8 cellular contexts compared by ENCODE assay signal in the genomic region with DNA sequence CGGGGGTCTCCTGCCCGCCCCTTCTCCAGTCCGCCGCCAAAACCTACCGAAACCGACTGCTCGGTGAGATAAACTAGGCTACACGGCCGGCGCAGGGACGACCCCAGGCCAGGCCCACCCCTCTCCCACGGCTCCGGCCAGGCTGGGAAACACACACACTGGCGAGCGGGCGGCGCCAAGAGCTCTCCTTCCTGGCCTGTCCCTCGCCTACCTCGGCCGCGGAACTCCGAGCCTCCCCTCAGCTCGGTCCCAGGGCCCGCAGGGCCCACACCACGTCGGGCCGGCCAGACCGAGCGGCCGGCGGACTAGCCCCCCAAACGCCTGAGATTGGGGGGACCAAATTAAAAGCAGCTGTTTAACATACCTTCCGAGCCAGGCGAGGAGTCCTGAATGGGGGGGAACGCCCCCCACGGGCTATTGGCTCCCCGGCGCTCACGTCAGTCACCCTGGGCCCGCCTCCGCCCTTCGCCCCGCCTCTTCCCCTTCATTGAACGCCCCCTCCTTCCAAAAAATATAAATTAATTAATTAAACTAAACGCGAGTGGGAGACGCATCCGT.
DNase-seq lines count a peak whose midpoint lies in the region; ATAC-seq lines count a peak whose summit lies in the region.

No MANE protein-coding gene starts in this region.

- peaks cover 20 to 27% of the 10 kb centered on the region in 2 donors for H3K4me1 Mint-ChIP-seq in effector memory CD8-positive, alpha-beta T cell (ENCODE audit: low read depth in 2 of 2)
- H3K4me1 Mint-ChIP-seq in memory B cell: peaks cover 18% of the 10 kb centered on the region

- peak overlapping the region; percentile 97 for H3K27ac Mint-ChIP-seq in effector memory CD8-positive, alpha-beta T cell
- peak overlapping the region; percentile 99 for H3K27ac Mint-ChIP-seq in memory B cell

- no peaks in the 10 kb centered on the region for H3K9me3 Mint-ChIP-seq in effector memory CD8-positive, alpha-beta T cell
- no peaks in the 10 kb centered on the region for H3K9me3 Mint-ChIP-seq in memory B cell

- H3K4me3 Mint-ChIP-seq in effector memory CD8-positive, alpha-beta T cell: peak overlapping the region; percentile 99
- peak overlapping the region; percentile 88 for H3K4me3 Mint-ChIP-seq in memory B cell

- DNase-seq in NT2/D1 (ENCODE audit: low read depth, low spot score) (no peak), memory B cell (ENCODE audit: low spot score in 2 of 2) (peak; percentile 81 to 83)
- DNase-seq in activated CD8-positive, alpha-beta memory T cell treated with anti-CD3 and anti-CD28 coated beads, Interleukin-2, amount 50 U/mL, for 1 hour (ENCODE audit: extremely low read depth): peak; percentile 63
- peak; percentile 84 to 88 (median 88) for DNase-seq in effector memory CD8-positive, alpha-beta T cell
- DNase-seq in stimulated activated CD4-positive, alpha-beta T cell treated with anti-CD3 and anti-CD28 coated beads, TNF-alpha, amount 100 ng/mL, for 48 hours (ENCODE audit: low read depth in 3 of 3): peak; percentile 73 to 94 (median 73)

- no peaks in the 10 kb centered on the region for H3K9me3 ChIP-seq in BLaER1 treated with 17β-estradiol and CSF1 and Interleukin-3, amounts not matched to agents 10 nM and 100 nM (replicated peaks in 1 of 11)
- H3K9me3 ChIP-seq in NT2/D1 (ENCODE audit: insufficient read depth, low read length): no peaks in the 10 kb centered on the region

- H3K4me2 ChIP-seq in BLaER1 treated with 17β-estradiol and CSF1 and Interleukin-3, amounts not matched to agents 10 nM and 100 nM: peak overlapping the region; percentile 82 to 97 (median 91)

- no peaks in the 10 kb centered on the region for H3K36me3 ChIP-seq in BLaER1 treated with 17β-estradiol and CSF1 and Interleukin-3, amounts not matched to agents 10 nM and 100 nM
- H3K36me3 ChIP-seq in NT2/D1 (ENCODE audit: insufficient read depth, insufficient read length, low read length): no peaks in the 10 kb centered on the region

- no peaks in the 10 kb centered on the region for H3K27me3 Mint-ChIP-seq in effector memory CD8-positive, alpha-beta T cell
- H3K27me3 Mint-ChIP-seq in memory B cell: no peaks in the 10 kb centered on the region

- ATAC-seq in HG03280 (IDR thresholded peaks at IDR 0.05; ENCODE audit: unreplicated experiment) (peak; percentile 14), memory B cell (ENCODE audit: low read depth) (peak; percentile 14), HG02973 (IDR thresholded peaks at IDR 0.05; ENCODE audit: unreplicated experiment) (no peak)
- ATAC-seq in effector memory CD8-positive, alpha-beta T cell (replicated peaks): peak; percentile 9

- H3K36me3 Mint-ChIP-seq in effector memory CD8-positive, alpha-beta T cell (ENCODE audit: insufficient read depth): peaks cover 46% of the 10 kb centered on the region
- H3K36me3 Mint-ChIP-seq in memory B cell: no peaks in the 10 kb centered on the region

- peaks cover 12 to 30% (median 20%) of the 10 kb centered on the region in 10 experiments for H3K4me1 ChIP-seq in BLaER1 treated with 17β-estradiol and CSF1 and Interleukin-3, amounts not matched to agents 10 nM and 100 nM
- peaks cover 13% of the 10 kb centered on the region for H3K4me1 ChIP-seq in NT2/D1 (ENCODE audit: insufficient read depth, insufficient read length)

- peak overlapping the region; percentile 87 to 97 (median 94) for H3K9ac ChIP-seq in BLaER1 treated with 17β-estradiol and CSF1 and Interleukin-3, amounts not matched to agents 10 nM and 100 nM
- peak overlapping the region; percentile 97 for H3K9ac ChIP-seq in NT2/D1 (ENCODE audit: insufficient read length, low read depth)

- peak overlapping the region; percentile 89 to 99 (median 94) for H3K4me3 ChIP-seq in BLaER1 treated with 17β-estradiol and CSF1 and Interleukin-3, amounts not matched to agents 10 nM and 100 nM
- H3K4me3 ChIP-seq in NT2/D1 (ENCODE audit: insufficient read length, low read depth): peak overlapping the region; percentile 96

- peaks cover 1 to 15% (median 2%) of the 10 kb centered on the region in 11 experiments; a peak in 18 of 22 replicates for H4K20me1 ChIP-seq in BLaER1 treated with 17β-estradiol and CSF1 and Interleukin-3, amounts not matched to agents 10 nM and 100 nM

- peak overlapping the region; percentile 56 to 99 (median 92) for H3K27ac ChIP-seq in BLaER1 treated with 17β-estradiol and CSF1 and Interleukin-3, amounts not matched to agents 10 nM and 100 nM

- H3K27me3 ChIP-seq in BLaER1 treated with 17β-estradiol and CSF1 and Interleukin-3, amounts not matched to agents 10 nM and 100 nM: no peaks in the 10 kb centered on the region
- H3K27me3 ChIP-seq in NT2/D1 (ENCODE audit: insufficient read depth, insufficient read length): no peaks in the 10 kb centered on the region
